Comparison of ENCODE assay signal across 14 cellular contexts in genomic region chr3:60755094-60755493, GRCh38.
DNase-seq lines count a peak whose midpoint lies in the region; ATAC-seq and TF ChIP-seq lines count a peak whose summit lies in the region.
"Had no signal": no experiment of that assay in that cellular context is flagged by ENCODE, and none has a peak within 500 bp of the region (broad histone marks: within the 10 kb centered on the region; RNA-seq: fewer than 3 reads in every experiment).

No MANE protein-coding gene starts in this region.

- TF ChIP-seq CTCF in HCT116 (IDR thresholded peaks at IDR 0.05 in 2 of 3, conservative IDR thresholded peaks at IDR 0.05 in 1 of 3; ENCODE audit: borderline replicate concordance in 1 of 3, insufficient read depth in 1 of 3, low read depth in 2 of 3, low read length in 2 of 3) (peak; percentile 7 to 53 (median 44); a peak in 4 of 6 replicates), right lobe of liver (IDR thresholded peaks at IDR 0.05) (peak; percentile 9 to 36 (median 20))

- BruUV-seq in HCT116 (replicated peaks; lab: Mats Ljungman, UMichigan): no TSS peak

- intact Hi-C loops in HCT116 (cut with micrococcal nuclease) (loop anchor here (2.0 kb wide), 1 partner anchor 618 kb away; no protein-coding TSS in a partner anchor), right lobe of liver (cut with DNase I) (no loop called here)

- H3K36me3 ChIP-seq in HCT116 (ENCODE audit: control insufficient read depth in 1 of 2, insufficient read depth in 2 of 2, low read length in 2 of 2): no peaks in the 10 kb centered on the region
- H3K36me3 ChIP-seq in right lobe of liver: no peaks in the 10 kb centered on the region

- H3K9ac ChIP-seq in HCT116 (ENCODE audit: low read length): no peak overlapping the region

- no peak overlapping the region for H2AFZ ChIP-seq in HCT116 (ENCODE audit: low read depth, low read length, poor library complexity, severe bottlenecking)

- no peaks in the 10 kb centered on the region for H3K79me2 ChIP-seq in HCT116 (ENCODE audit: insufficient read depth, low read length)

- H3K27ac ChIP-seq in HCT116 (ENCODE audit: low read depth, low read length) (no peak overlapping the region), right lobe of liver (no peak overlapping the region)

- H3K4me1 ChIP-seq in HCT116 (ENCODE audit: control insufficient read depth in 1 of 2, insufficient read depth in 2 of 2, low read length in 2 of 2) (no peaks in the 10 kb centered on the region), right lobe of liver (no peaks in the 10 kb centered on the region)

- POLR2A ChIA-PET in HCT116 (lab: Charles Lee): no interaction called here

- peak; percentile 55 for TF ChIP-seq RAD21 in HCT116 (IDR thresholded peaks at IDR 0.05; ENCODE audit: low read depth)

- H3K9me3 ChIP-seq in HCT116 (ENCODE audit: control insufficient read depth in 1 of 2, insufficient read depth in 1 of 2, low read depth in 1 of 2, low read length in 2 of 2) (no peaks in the 10 kb centered on the region), right lobe of liver (no peaks in the 10 kb centered on the region)

- H3K9me2 ChIP-seq in HCT116 (ENCODE audit: insufficient read depth): no peaks in the 10 kb centered on the region

- H3K4me2 ChIP-seq in HCT116 (ENCODE audit: low read length): no peak overlapping the region

- CTCF ChIA-PET in HCT116 (lab: Charles Lee): interaction anchor here (0.7 to 1.5 kb wide), 4 partner anchors 194 to 775 kb away, joined by 3 to 6 read pairs (median 4); no protein-coding TSS in a partner anchor

- TF ChIP-seq POLR2A in HCT116 (IDR thresholded peaks at IDR 0.05; ENCODE audit: borderline replicate concordance, extremely low read depth, insufficient read depth, insufficient read length): no peak
- TF ChIP-seq POLR2A in right lobe of liver (IDR thresholded peaks at IDR 0.05): no peak

- WGBS in right lobe of liver (ENCODE audit: insufficient coverage, low coverage, low lambda C conversion rate, missing lambda C conversion rate): 62% methylated on average over 3 of the region's 3 CpGs

- no peak overlapping the region for H3K4me3 ChIP-seq in HCT116 (replicated peaks in 1 of 2; ENCODE audit: low read depth in 1 of 2, low read length in 2 of 2)
- no peak overlapping the region for H3K4me3 ChIP-seq in right lobe of liver

- H3K27me3 ChIP-seq in HCT116 (ENCODE audit: insufficient read depth, low read length) (no peaks in the 10 kb centered on the region), right lobe of liver (no peaks in the 10 kb centered on the region)

- DNase-seq in D341Med (ENCODE audit: low spot score): peak; percentile 70
- no peak for DNase-seq in HCT116 (ENCODE audit: low read depth, low spot score)
- peak; percentile 18 for DNase-seq in SW480 (ENCODE audit: low spot score)
- DNase-seq in right lobe of liver: no peak
- no peak for DNase-seq in GM19238 (ENCODE audit: insufficient read length, low spot score)
- no peak for DNase-seq in NCI-H510A (lab: John Stamatoyannopoulos, UW)
- DNase-seq: activated CD4-positive, alpha-beta T cell treated with anti-CD3 and anti-CD28 coated beads, Interleukin-2, amount 50 U/mL, for 4 hours; DMS79 treated with DMSO at 0.1 percent for 48 hours; NCI-H187 treated with DMSO at 0.1 percent for 48 hours; stimulated activated CD4-positive, alpha-beta T cell treated with anti-CD3 and anti-CD28 coated beads, Interleukin-12 subunit alpha, Interleukin-12 subunit beta, amount 100 ng/mL, for 4 hours had no signal

- peak; percentile 73 for ATAC-seq in HCT116
- peak in 2 of 4 donors; percentile 44 to 55 for ATAC-seq in right lobe of liver
- no peak for ATAC-seq in HG02759 (IDR thresholded peaks at IDR 0.05; ENCODE audit: unreplicated experiment)
- no peak for ATAC-seq in HG02571 (IDR thresholded peaks at IDR 0.05; ENCODE audit: unreplicated experiment)
- ATAC-seq: Right ventricle myocardium inferior; stimulated activated memory B cell treated with anti-CD40 and anti-IgM and Interleukin-4, amounts not matched to agents 10 μg/mL and 1 μg/mL and 100 μg/mL, for 72 hours had no signal

- RAD21 ChIA-PET in HCT116 (lab: Charles Lee; ENCODE audit: low non-redundant PET in 1 of 2, low total read pairs in 2 of 2, uncharacterized antibody in 2 of 2, unreplicated experiment in 2 of 2): interaction anchor here in 1 of 2 experiments (1.1 kb wide), 1 partner anchor 540 kb away, joined by 3 read pairs; no protein-coding TSS in a partner anchor

- no peaks in the 10 kb centered on the region for H4K20me1 ChIP-seq in HCT116 (ENCODE audit: insufficient read depth)

TF ChIP-seq in HCT116, 20 proteins besides CTCF, POLR2A, EP300 and RAD21:
- no peak for TF ChIP-seq SRF (IDR thresholded peaks at IDR 0.05; ENCODE audit: low read depth)
- no peak for TF ChIP-seq ELF1 (IDR thresholded peaks at IDR 0.05; ENCODE audit: borderline replicate concordance, low read depth)
- TF ChIP-seq EZH2 (IDR thresholded peaks at IDR 0.05): no peak
- TF ChIP-seq POLR2AphosphoS5 (IDR thresholded peaks at IDR 0.05; ENCODE audit: low read depth, low read length): no peak
- no peak for TF ChIP-seq JUND (IDR thresholded peaks at IDR 0.05)
- no peak for TF ChIP-seq EGR1 (IDR thresholded peaks at IDR 0.05; ENCODE audit: low read depth)
- TF ChIP-seq CEBPB (IDR thresholded peaks at IDR 0.05; ENCODE audit: low read depth): no peak
- TF ChIP-seq FOSL1 (IDR thresholded peaks at IDR 0.05; ENCODE audit: low read depth): no peak
- no peak for TF ChIP-seq SP1 (IDR thresholded peaks at IDR 0.05; ENCODE audit: low read depth)
- no peak for TF ChIP-seq REST (IDR thresholded peaks at IDR 0.05; ENCODE audit: low read depth)
- no peak for TF ChIP-seq YY1 (IDR thresholded peaks at IDR 0.05; ENCODE audit: extremely low read depth, insufficient replicate concordance, low read depth, low read length)
- TF ChIP-seq, protein P1, sequence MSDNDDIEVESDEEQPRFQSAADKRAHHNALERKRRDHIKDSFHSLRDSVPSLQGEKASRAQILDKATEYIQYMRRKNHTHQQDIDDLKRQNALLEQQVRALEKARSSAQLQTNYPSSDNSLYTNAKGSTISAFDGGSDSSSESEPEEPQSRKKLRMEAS (IDR thresholded peaks at IDR 0.05): no peak
- TF ChIP-seq ZFX (IDR thresholded peaks at IDR 0.05): no peak
- TF ChIP-seq CBX3 (IDR thresholded peaks at IDR 0.05; ENCODE audit: low read depth): no peak
- no peak for TF ChIP-seq EZH2phosphoT487 (IDR thresholded peaks at IDR 0.05; ENCODE audit: borderline replicate concordance)
- no peak for TF ChIP-seq TCF7L2 (IDR thresholded peaks at IDR 0.05; ENCODE audit: borderline replicate concordance, extremely low read depth, insufficient read depth, insufficient read length)
- TF ChIP-seq ZNF274 (IDR thresholded peaks at IDR 0.05; ENCODE audit: low read depth, low read length): no peak
- TF ChIP-seq, protein P2, sequence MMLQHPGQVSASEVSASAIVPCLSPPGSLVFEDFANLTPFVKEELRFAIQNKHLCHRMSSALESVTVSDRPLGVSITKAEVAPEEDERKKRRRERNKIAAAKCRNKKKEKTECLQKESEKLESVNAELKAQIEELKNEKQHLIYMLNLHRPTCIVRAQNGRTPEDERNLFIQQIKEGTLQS (IDR thresholded peaks at IDR 0.05): no peak

Comparison
In these comparisons a context has a peak if more than half of its experiments do, and no peak if none do; other contexts are left out.
1. DNase-seq: peak in D341Med (single experiment) and SW480 (single experiment); none in HCT116 (single experiment), right lobe of liver (0 of 3), GM19238 (single experiment) and NCI-H510A (single experiment).